In genomic region chr22:47624277-47625012, GRCh38 we compare ENCODE assay signal across 19 cellular contexts.
A peak's percentile ranks its signal among the peaks of the same experiment; 100 is the strongest.
DNase-seq lines count a peak whose midpoint lies in the region; ATAC-seq, FAIRE-seq and TF ChIP-seq lines count a peak whose summit lies in the region.
"Had no signal": no experiment of that assay in that cellular context is flagged by ENCODE, and none has a peak within 500 bp of the region (broad histone marks: within the 10 kb centered on the region; RNA-seq: fewer than 3 reads in every experiment).

No MANE protein-coding gene starts in this region.

- H3K27me3 Mint-ChIP-seq in CD14-positive monocyte (ENCODE audit: low read depth in 3 of 3) = peaks cover 0 to 3% (median 3%) of the 10 kb centered on the region in 3 donors
- H3K27me3 Mint-ChIP-seq: B cell had no signal

- no peak overlapping the region for H2AFZ ChIP-seq in neuronal stem cell (ENCODE audit: low read length)

- no peak overlapping the region for H2BK12ac ChIP-seq in neuronal stem cell (ENCODE audit: low read length)

- no peaks in the 10 kb centered on the region for H3K4me1 ChIP-seq in right atrium auricular region
- no peaks in the 10 kb centered on the region for H3K4me1 ChIP-seq in kidney (ENCODE audit: control insufficient read depth in 1 of 2, insufficient read depth in 1 of 2, low read depth in 1 of 2, low read length in 2 of 2)
- H3K4me1 ChIP-seq in neuronal stem cell (ENCODE audit: control insufficient read depth in 2 of 2, insufficient read depth in 1 of 2, low read depth in 1 of 2, low read length in 2 of 2) = peaks cover 0 to 1% of the 10 kb centered on the region in 2 donors
- peaks cover 0 to 12% (median 0%) of the 10 kb centered on the region in 3 donors for H3K4me1 ChIP-seq in esophagus squamous epithelium
- H3K4me1 ChIP-seq: A549, Peyer's patch had no signal

- H3K36me3 ChIP-seq in right atrium auricular region (no peaks in the 10 kb centered on the region), kidney (ENCODE audit: control insufficient read depth in 1 of 2, insufficient read depth in 2 of 2, low read length in 2 of 2) (no peaks in the 10 kb centered on the region), neuronal stem cell (replicated peaks in 1 of 2; ENCODE audit: control insufficient read depth in 2 of 2, insufficient read depth in 2 of 2, low read length in 2 of 2) (no peaks in the 10 kb centered on the region), esophagus squamous epithelium (no peaks in the 10 kb centered on the region)
- H3K36me3 ChIP-seq: Peyer's patch had no signal

- H3K9me3 ChIP-seq in right atrium auricular region (no peaks in the 10 kb centered on the region), kidney (ENCODE audit: control insufficient read depth in 1 of 2, low read length in 2 of 2) (no peaks in the 10 kb centered on the region), neuronal stem cell (replicated peaks in 1 of 2; ENCODE audit: control insufficient read depth in 2 of 2, insufficient read depth in 1 of 2, low read depth in 1 of 2, low read length in 2 of 2) (peaks cover 0 to 10% of the 10 kb centered on the region in 2 donors), esophagus squamous epithelium (no peaks in the 10 kb centered on the region)
- H3K9me3 ChIP-seq: A549, Peyer's patch had no signal

- no peak overlapping the region for H3K4me3 Mint-ChIP-seq in CD14-positive monocyte
- H3K4me3 Mint-ChIP-seq: B cell had no signal

- ATAC-seq in Right ventricle myocardium superior (ENCODE audit: poor library complexity) (no peak), GM19452 (IDR thresholded peaks at IDR 0.05; ENCODE audit: unreplicated experiment) (no peak)
- ATAC-seq: A549 had no signal

- H3K27me3 ChIP-seq in right atrium auricular region (no peaks in the 10 kb centered on the region), neuronal stem cell (ENCODE audit: control insufficient read depth in 3 of 3, insufficient read depth in 3 of 3, low read depth in 1 of 3, low read length in 3 of 3) (no peaks in the 10 kb centered on the region), esophagus squamous epithelium (peaks cover 0 to 63% (median 0%) of the 10 kb centered on the region in 4 donors)
- H3K27me3 ChIP-seq: Peyer's patch had no signal

- H2AK5ac ChIP-seq in neuronal stem cell (ENCODE audit: low read depth, low read length) = no peak overlapping the region

- no peak for FAIRE-seq in kidney (lab: Jason Lieb, UNC)
- FAIRE-seq: A549, D721Med, GM19239 had no signal

- H3K79me1 ChIP-seq in neuronal stem cell (ENCODE audit: low read depth, low read length) = no peaks in the 10 kb centered on the region

- no peak overlapping the region for H2BK120ac ChIP-seq in neuronal stem cell (ENCODE audit: low read depth, low read length)

- H3K4me3 ChIP-seq in right atrium auricular region (no peak overlapping the region), kidney (ENCODE audit: low read length in 2 of 2) (no peak overlapping the region), neuronal stem cell (ENCODE audit: low read length in 2 of 2) (no peak overlapping the region), esophagus squamous epithelium (no peak overlapping the region)
- H3K4me3 ChIP-seq: A549, Peyer's patch had no signal

- no peaks in the 10 kb centered on the region for H3K36me3 Mint-ChIP-seq in CD14-positive monocyte

- H4K8ac ChIP-seq in neuronal stem cell (ENCODE audit: low read depth, low read length) = no peak overlapping the region

- H3K14ac ChIP-seq in neuronal stem cell (ENCODE audit: low read length) = peak overlapping the region; percentile 90

- H3K9ac ChIP-seq in kidney (ENCODE audit: low read length in 2 of 2) (no peak overlapping the region), neuronal stem cell (ENCODE audit: low read depth, low read length, poor library complexity) (no peak overlapping the region)

- no peak for TF ChIP-seq POLR2A in esophagus squamous epithelium (IDR thresholded peaks at IDR 0.05)

- H3K23ac ChIP-seq in neuronal stem cell (ENCODE audit: low read depth, low read length, poor library complexity) = peak overlapping the region; percentile 57

- H4K91ac ChIP-seq in neuronal stem cell (ENCODE audit: low read depth, low read length, poor library complexity) = no peak overlapping the region

- no peak overlapping the region for H3K4me2 ChIP-seq in neuronal stem cell (ENCODE audit: insufficient read depth, low read length, poor library complexity, severe bottlenecking)
- H3K4me2 ChIP-seq: A549 had no signal

- no peaks in the 10 kb centered on the region for H3K4me1 Mint-ChIP-seq in CD14-positive monocyte
- H3K4me1 Mint-ChIP-seq: B cell had no signal

- DNase-seq in right atrium auricular region (ENCODE audit: low spot score) (peak; percentile 52), Right ventricle myocardium superior (no peak), kidney (peak; percentile 56), neuronal stem cell (ENCODE audit: low spot score) (no peak), esophagus squamous epithelium (lab: John Stamatoyannopoulos, UW) (no peak), CD14-positive monocyte (ENCODE audit: low spot score) (no peak)
- DNase-seq: EL, GF-D8, Kasumi-1, NCI-H2081 treated with DMSO at 0.1 percent for 48 hours, NCI-H446, NCI-H526, SHP77 had no signal

- peaks cover 0 to 2% (median 0%) of the 10 kb centered on the region in 7 donors for H3K9me3 Mint-ChIP-seq in CD14-positive monocyte

- H3K27ac Mint-ChIP-seq in CD14-positive monocyte = no peak overlapping the region
- H3K27ac Mint-ChIP-seq: B cell had no signal

- no peak for TF ChIP-seq CTCF in right atrium auricular region (IDR thresholded peaks at IDR 0.05)
- no peak for TF ChIP-seq CTCF in kidney (IDR thresholded peaks at IDR 0.05; ENCODE audit: borderline replicate concordance, extremely low read depth, insufficient read depth)
- TF ChIP-seq CTCF in esophagus squamous epithelium (IDR thresholded peaks at IDR 0.05) = no peak
- TF ChIP-seq CTCF in CD14-positive monocyte (IDR thresholded peaks at IDR 0.05) = no peak

- intact Hi-C loops in Right ventricle myocardium superior (cut with DNase I) (no loop called here), kidney (cut with DNase I) (no loop called here), esophagus squamous epithelium (cut with DNase I) (no loop called here), CD14-positive monocyte (cut with micrococcal nuclease) (no loop called here)

- H2BK5ac ChIP-seq in neuronal stem cell (ENCODE audit: low read length) = no peak overlapping the region

- no CpG with 5 or more reads among the region's 22 CpGs for WGBS in neuronal stem cell (ENCODE audit: extremely low coverage in 2 of 2, insufficient read length in 2 of 2, insufficient replicate concordance in 1 of 2), 2 donors
- WGBS in esophagus squamous epithelium, 2 donors = 79 to 81% methylated on average over 5 to 17 of the region's 22 CpGs

- no peak overlapping the region for H3K4ac ChIP-seq in neuronal stem cell (ENCODE audit: low read length)

- peak overlapping the region; percentile 25 for H3K18ac ChIP-seq in neuronal stem cell (ENCODE audit: low read length)

- H3K27ac ChIP-seq in right atrium auricular region (no peak overlapping the region), kidney (ENCODE audit: low read depth in 2 of 2, low read length in 2 of 2) (no peak overlapping the region), neuronal stem cell (replicated peaks; ENCODE audit: low read length) (no peak overlapping the region), esophagus squamous epithelium (no peak overlapping the region)
- H3K27ac ChIP-seq: A549, Peyer's patch had no signal

- no peak overlapping the region for H2BK15ac ChIP-seq in neuronal stem cell (ENCODE audit: low read length)

Comparison
In these comparisons a context has a peak if more than half of its experiments do, and no peak if none do; other contexts are left out.
1. DNase-seq: peak in right atrium auricular region (single experiment) and kidney (single experiment); none in Right ventricle myocardium superior (single experiment), neuronal stem cell (single experiment), esophagus squamous epithelium (single experiment) and CD14-positive monocyte (single experiment).